ENCODE assay signal across 7 cellular contexts in the genomic region with DNA sequence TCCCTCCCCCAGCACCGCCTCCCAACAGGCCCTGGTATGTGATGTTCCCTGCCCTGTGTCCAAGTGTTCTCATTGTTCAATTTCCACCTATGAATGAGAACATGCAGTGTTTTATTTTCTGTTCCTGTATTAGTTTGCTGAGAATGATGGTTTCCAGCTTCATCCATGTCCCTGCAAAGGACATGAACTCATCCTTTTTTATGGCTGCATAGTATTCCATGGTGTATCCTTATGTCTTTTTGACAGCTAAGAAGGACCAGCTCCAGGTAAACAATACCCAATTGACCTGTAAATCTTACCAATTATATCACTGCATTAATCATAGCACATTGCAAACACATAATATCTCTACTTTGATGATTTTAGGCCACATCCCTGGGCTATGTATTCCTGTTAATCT. TPM values are rescaled to one million over a fixed set of nuclear protein-coding genes. Genes with fewer than 3 reads are reported as not detected.
"Had no signal": no experiment of that assay in that cellular context is flagged by ENCODE, and none has a peak within 500 bp of the region (broad histone marks: within the 10 kb centered on the region; RNA-seq: fewer than 3 reads in every experiment).

No MANE protein-coding gene starts in this region.

RNA-seq across cellular contexts. Expression of a gene that starts 23.8 kb away (rescaled TPM):
- total RNA-seq: mammary epithelial cell, mesothelial cell of epicardium had no signal
- polyA plus RNA-seq: keratinocyte, mammary epithelial cell had no signal

RNA-seq across cellular contexts. Expression of a gene that starts 33.8 kb away (rescaled TPM):
- total RNA-seq: kidney epithelial cell, mesothelial cell of epicardium had no signal
- polyA plus RNA-seq: hepatocyte; immature natural killer cell; keratinocyte; naive thymus-derived CD4-positive, alpha-beta T cell had no signal
